In the genomic region with DNA sequence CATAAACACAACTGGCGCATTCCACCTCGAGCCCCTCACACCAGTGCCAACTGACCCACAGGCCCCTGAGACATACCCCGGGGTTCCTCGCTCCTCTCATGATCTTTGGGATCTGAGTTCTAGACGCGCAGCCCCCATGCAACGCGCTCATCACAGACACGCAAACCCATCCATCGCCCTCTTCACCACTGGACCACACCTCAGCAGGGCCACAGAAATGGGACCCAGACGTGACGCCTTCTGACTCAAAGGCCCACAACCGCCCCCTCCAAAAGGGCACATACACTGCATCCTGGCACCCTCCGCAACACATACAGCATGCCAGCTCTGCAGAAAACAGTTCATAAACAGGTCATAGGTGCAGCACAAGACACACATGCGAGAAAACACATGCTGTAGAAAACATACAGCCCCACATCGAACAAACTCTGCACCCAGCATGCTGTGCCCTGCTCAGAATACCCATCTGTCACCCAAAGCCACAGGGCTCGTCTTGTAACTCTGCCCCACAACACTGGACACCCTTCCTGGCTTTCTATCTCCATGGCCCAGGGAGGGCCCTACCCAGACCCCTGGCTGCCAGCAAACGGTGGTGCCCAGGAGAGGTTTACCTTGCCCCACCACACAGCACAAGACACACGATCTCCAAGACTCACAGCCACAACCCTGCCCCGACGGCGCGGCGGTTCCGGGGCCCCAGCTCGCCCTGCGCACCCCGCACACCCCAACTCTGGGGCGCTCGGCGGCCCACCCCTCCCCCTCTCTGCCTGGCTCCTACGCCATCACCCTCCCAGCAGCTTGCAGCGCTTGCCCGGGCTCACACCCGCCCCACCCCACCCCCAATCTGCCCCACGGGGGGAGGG, we compare ENCODE assay signal across 8 cellular contexts. TPM values are rescaled to one million over a fixed set of nuclear protein-coding genes. Genes with fewer than 3 reads are reported as not detected.
A peak's percentile ranks its signal among the peaks of the same experiment; 100 is the strongest.
DNase-seq lines count a peak whose midpoint lies in the region; ATAC-seq and TF ChIP-seq lines count a peak whose summit lies in the region.

No MANE protein-coding gene starts in this region.

- DNase-seq in CD4-positive, alpha-beta T cell: peak; percentile 46 to 78 (median 68)
- peak; percentile 39 for DNase-seq in MG63
- peak; percentile 57 for DNase-seq in activated CD8-positive, alpha-beta memory T cell treated with anti-CD3 and anti-CD28 coated beads, Interleukin-2, amount 50 U/mL, for 4 hours
- no peak for DNase-seq in endothelial cell (ENCODE audit: low spot score)
- DNase-seq in mesothelial cell of epicardium (ENCODE audit: low spot score in 2 of 2, unreplicated experiment in 2 of 2): peak in 1 of 2 experiments; percentile 60
- DNase-seq in stimulated activated naive CD4-positive, alpha-beta T cell (lab: John Stamatoyannopoulos, UW): peak; percentile 66 to 78 (median 72)

- peak overlapping the region; percentile 93 for H3K27ac Mint-ChIP-seq in CD4-positive, alpha-beta T cell
- peak overlapping the region; percentile 74 for H3K27ac Mint-ChIP-seq in endothelial cell (ENCODE audit: unreplicated experiment)
- peak overlapping the region; percentile 98 for H3K27ac Mint-ChIP-seq in mesothelial cell of epicardium

- H3K27ac ChIP-seq in CD4-positive, alpha-beta T cell (ENCODE audit: low read depth, low read length): peak overlapping the region; percentile 99

- no peaks in the 10 kb centered on the region for H3K9me3 Mint-ChIP-seq in CD4-positive, alpha-beta T cell
- H3K9me3 Mint-ChIP-seq in endothelial cell (ENCODE audit: unreplicated experiment) (no peaks in the 10 kb centered on the region), mesothelial cell of epicardium (no peaks in the 10 kb centered on the region)

- H3K36me3 ChIP-seq in MG63: peaks cover under 1% of the 10 kb centered on the region; the same call in 1 of the 2 replicates

- H3K27me3 Mint-ChIP-seq in CD4-positive, alpha-beta T cell: no peaks in the 10 kb centered on the region
- H3K27me3 Mint-ChIP-seq in endothelial cell (ENCODE audit: unreplicated experiment) (peaks cover 27% of the 10 kb centered on the region), mesothelial cell of epicardium (ENCODE audit: low read depth) (no peaks in the 10 kb centered on the region)

- POLR2A ChIA-PET in CD4-positive, alpha-beta T cell (lab: Charles Lee): interaction anchor here (0.7 to 7.2 kb wide), 24 partner anchors 7 to 678 kb away, joined by 3 to 137 read pairs (median 5); a partner anchor contains a TSS

- no peaks in the 10 kb centered on the region for H3K9me3 ChIP-seq in CD4-positive, alpha-beta T cell (ENCODE audit: control insufficient read depth, low read length)
- no peaks in the 10 kb centered on the region for H3K9me3 ChIP-seq in MG63

- peaks cover 22% of the 10 kb centered on the region for H3K36me3 Mint-ChIP-seq in CD4-positive, alpha-beta T cell (ENCODE audit: low read depth)
- H3K36me3 Mint-ChIP-seq in endothelial cell (ENCODE audit: low read depth, unreplicated experiment) (peaks cover 4% of the 10 kb centered on the region), mesothelial cell of epicardium (no peaks in the 10 kb centered on the region)

- TF ChIP-seq CTCF in CD4-positive, alpha-beta T cell (IDR thresholded peaks at IDR 0.05): no peak
- TF ChIP-seq CTCF in endothelial cell (IDR thresholded peaks at IDR 0.05; ENCODE audit: unreplicated experiment) (no peak), mesothelial cell of epicardium (IDR thresholded peaks at IDR 0.05; ENCODE audit: unreplicated experiment) (no peak)

- peaks cover 60% of the 10 kb centered on the region for H3K4me1 Mint-ChIP-seq in CD4-positive, alpha-beta T cell (ENCODE audit: low read depth)
- H3K4me1 Mint-ChIP-seq in endothelial cell (ENCODE audit: unreplicated experiment) (peaks cover 51% of the 10 kb centered on the region), mesothelial cell of epicardium (peaks cover 62% of the 10 kb centered on the region)

- no peaks in the 10 kb centered on the region for H3K27me3 ChIP-seq in CD4-positive, alpha-beta T cell (ENCODE audit: control insufficient read depth, insufficient read depth, low read length)
- H3K27me3 ChIP-seq in MG63: no peaks in the 10 kb centered on the region

- ATAC-seq in CD4-positive, alpha-beta T cell (ENCODE audit: poor library complexity): peak; percentile 46
- ATAC-seq in GM18870 (IDR thresholded peaks at IDR 0.05; ENCODE audit: unreplicated experiment) (no peak), GM18517 (IDR thresholded peaks at IDR 0.05; ENCODE audit: unreplicated experiment) (no peak)

- H3K4me3 Mint-ChIP-seq in CD4-positive, alpha-beta T cell: peak overlapping the region; percentile 91
- H3K4me3 Mint-ChIP-seq in endothelial cell (ENCODE audit: unreplicated experiment) (peak overlapping the region; percentile 94), mesothelial cell of epicardium (peak overlapping the region; percentile 87)

- CTCF ChIA-PET in CD4-positive, alpha-beta T cell (lab: Charles Lee): interaction anchor here (1.8 to 3.5 kb wide), 2 partner anchors 42 to 123 kb away, joined by 6 to 25 read pairs; a partner anchor contains a TSS

- H3K4me3 ChIP-seq in MG63: peak overlapping the region; percentile 63

- intact Hi-C loops in CD4-positive, alpha-beta T cell (cut with DNase I, micrococcal nuclease): loop anchor here (1.0 to 2.0 kb wide), 2 partner anchors 23 to 42 kb away; no protein-coding TSS in a partner anchor

RNA-seq across cellular contexts. Expression of a gene that starts 0.9 kb away (rescaled TPM):
- total RNA-seq in CD4-positive, alpha-beta T cell: 10 to 100 TPM; 55.1 to 55.6 TPM
- total RNA-seq in MG63 (2014; rRNA removed; shearing (Covaris generic); ENCODE audit: low replicate concordance): 5.3 and 6.0 TPM in 2 replicates
- total RNA-seq in endothelial cell (ENCODE audit: unreplicated experiment) (21.5 TPM), mesothelial cell of epicardium (36.4 to 40.1 TPM (median 39.7 TPM) in 3 replicates)

RNA-seq across cellular contexts. Expression of a gene that starts 2.7 kb away (rescaled TPM):
- under 1 TPM in 1 of 2 experiments, not detected in 1; 0.17 TPM for total RNA-seq in CD4-positive, alpha-beta T cell
- not detected in 2 replicates for total RNA-seq in MG63 (2014; rRNA removed; shearing (Covaris generic); ENCODE audit: low replicate concordance)
- total RNA-seq in endothelial cell (ENCODE audit: unreplicated experiment): not detected
- not detected in 3 replicates for total RNA-seq in mesothelial cell of epicardium

RNA-seq across cellular contexts. Expression of a gene that starts 5.7 kb away (rescaled TPM):
- 100 to 1,000 TPM; 491 to 501 TPM for total RNA-seq in CD4-positive, alpha-beta T cell
- 11.5 and 16.2 TPM in 2 replicates for total RNA-seq in MG63 (2014; rRNA removed; shearing (Covaris generic); ENCODE audit: low replicate concordance)
- total RNA-seq in endothelial cell (ENCODE audit: unreplicated experiment): 198 TPM
- total RNA-seq in mesothelial cell of epicardium: 195 to 208 TPM (median 204 TPM) in 3 replicates

RNA-seq across cellular contexts. Expression of a gene that starts 33.6 kb away (rescaled TPM):
- 1 to 10 TPM; 1.6 to 2.2 TPM for total RNA-seq in CD4-positive, alpha-beta T cell
- total RNA-seq in MG63 (2014; rRNA removed; shearing (Covaris generic); ENCODE audit: low replicate concordance): 0.20 and 6.2 TPM in 2 replicates
- total RNA-seq in endothelial cell (ENCODE audit: unreplicated experiment) (11.8 TPM), mesothelial cell of epicardium (15.9 to 17.7 TPM (median 16.0 TPM) in 3 replicates)

RNA-seq across cellular contexts. Expression of a gene that starts 39.2 kb away (rescaled TPM):
- 1 to 10 TPM; 1.5 to 1.7 TPM for total RNA-seq in CD4-positive, alpha-beta T cell
- not detected in 2 replicates for total RNA-seq in MG63 (2014; rRNA removed; shearing (Covaris generic); ENCODE audit: low replicate concordance)
- 19.7 TPM for total RNA-seq in endothelial cell (ENCODE audit: unreplicated experiment)
- total RNA-seq in mesothelial cell of epicardium: 24.8 to 26.8 TPM (median 26.5 TPM) in 3 replicates

Comparison
In these comparisons a context has a peak if more than half of its experiments do, and no peak if none do; other contexts are left out.
1. RNA of a gene that starts 5.7 kb away (total RNA-seq): 491 to 501 TPM in CD4-positive, alpha-beta T cell, 195 to 208 TPM in mesothelial cell of epicardium and 198 TPM in endothelial cell (single experiment); 11.5 to 16.2 TPM in MG63; every median in the first group is over 10 times any median in the second.
2. Peak in every context shown above with its lines, with median percentiles within 50 percentile points of each other: H3K27ac Mint-ChIP-seq and H3K4me3 Mint-ChIP-seq.